28 cellular contexts compared by ENCODE assay signal in the genomic region with DNA sequence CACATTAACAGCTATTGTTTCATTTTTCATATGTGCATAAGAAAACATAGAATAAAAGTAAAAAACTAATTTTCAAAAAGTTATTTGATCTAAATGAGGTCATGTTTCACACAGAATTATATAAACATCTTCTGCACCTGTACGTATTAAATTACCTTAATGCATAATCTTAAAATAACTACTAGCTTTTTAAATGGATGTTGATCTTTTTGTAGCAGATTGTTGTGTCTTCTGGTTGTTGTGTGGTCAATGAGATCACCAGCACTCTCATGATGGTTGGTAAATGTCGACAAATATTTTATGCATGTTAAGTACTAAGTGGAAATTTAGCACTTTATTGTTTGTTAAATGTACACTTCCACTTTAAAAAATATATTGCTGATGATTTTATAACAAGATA.
"Had no signal": no experiment of that assay in that cellular context is flagged by ENCODE, and none has a peak within 500 bp of the region (broad histone marks: within the 10 kb centered on the region; RNA-seq: fewer than 3 reads in every experiment).

No MANE protein-coding gene starts in this region.

- FAIRE-seq: frontal cortex had no signal

- H3K4me1 Mint-ChIP-seq: brain, endodermal cell had no signal

- H3K4me3 Mint-ChIP-seq: activated CD4-positive, alpha-beta memory T cell treated with anti-CD3 and anti-CD28 coated beads for 36 hours; activated CD4-positive, alpha-beta T cell treated with anti-CD3 and anti-CD28 coated beads for 36 hours; activated CD4-positive, alpha-beta T cell treated with anti-CD3 and anti-CD28 coated beads, Interleukin-2, amount 10 ng/mL, durations not matched to agents 24 days and 14 days; activated naive CD4-positive, alpha-beta T cell treated with anti-CD3 and anti-CD28 coated beads, Interleukin-2, amount 10 ng/mL, durations not matched to agents 7 days and 5 days; activated naive CD8-positive, alpha-beta T cell treated with anti-CD3 and anti-CD28 coated beads, Interleukin-2, amount 10 ng/mL, durations not matched to agents 7 days and 5 days; activated T-cell treated with anti-CD3 and anti-CD28 coated beads, Interleukin-2, amount 50 U/mL, for 24 hours; activated T-cell treated with anti-CD3 and anti-CD28 coated beads, Interleukin-2, amount 50 U/mL, for 72 hours; brain; endodermal cell had no signal

- H3K9me3 Mint-ChIP-seq: activated CD4-positive, alpha-beta memory T cell treated with anti-CD3 and anti-CD28 coated beads for 36 hours; activated CD4-positive, alpha-beta T cell treated with anti-CD3 and anti-CD28 coated beads, Interleukin-2, amount 10 ng/mL, durations not matched to agents 24 days and 14 days; activated naive CD4-positive, alpha-beta T cell treated with anti-CD3 and anti-CD28 coated beads, Interleukin-2, amount 10 ng/mL, durations not matched to agents 7 days and 5 days; activated naive CD4-positive, alpha-beta T cell treated with anti-CD3 and anti-CD28 coated beads, Interleukin-2, amount 50 U/mL, for 72 hours; activated naive CD8-positive, alpha-beta T cell treated with anti-CD3 and anti-CD28 coated beads, Interleukin-2, amount 10 ng/mL, durations not matched to agents 7 days and 5 days; activated T-cell treated with anti-CD3 and anti-CD28 coated beads, Interleukin-2, amount 50 U/mL, for 24 hours; activated T-cell treated with anti-CD3 and anti-CD28 coated beads, Interleukin-2, amount 50 U/mL, for 72 hours; brain; endodermal cell had no signal

- H3K4me1 ChIP-seq: ascending aorta, breast epithelium, colonic mucosa had no signal

- ATAC-seq: activated CD4-positive, alpha-beta T cell treated with anti-CD3 and anti-CD28 coated beads for 36 hours; activated naive CD4-positive, alpha-beta T cell treated with anti-CD3 and anti-CD28 coated beads, Interleukin-2, amount 50 U/mL, for 72 hours; activated T-cell treated with anti-CD3 and anti-CD28 coated beads, Interleukin-2, amount 50 U/mL, for 72 hours; esophagus mucosa had no signal

- DNase-seq: activated CD4-positive, alpha-beta memory T cell treated with anti-CD3 and anti-CD28 coated beads for 36 hours; activated CD4-positive, alpha-beta T cell treated with anti-CD3 and anti-CD28 coated beads for 36 hours; activated CD4-positive, alpha-beta T cell treated with anti-CD3 and anti-CD28 coated beads, Interleukin-2, amount 10 ng/mL, durations not matched to agents 24 days and 14 days; activated CD4-positive, CD25-positive, alpha-beta regulatory T cell; activated CD4-positive, CD25-positive, alpha-beta regulatory T cell treated with anti-CD3 and anti-CD28 coated beads, Interleukin-2, amount 50 U/mL, for 72 hours; activated CD8-positive, alpha-beta memory T cell treated with anti-CD3 and anti-CD28 coated beads, Interleukin-2, amount 50 U/mL, for 48 hours; activated gamma-delta T cell; activated naive CD4-positive, alpha-beta T cell; activated naive CD4-positive, alpha-beta T cell treated with anti-CD3 and anti-CD28 coated beads, Interleukin-2, amount 10 ng/mL, durations not matched to agents 7 days and 5 days; activated naive CD8-positive, alpha-beta T cell treated with anti-CD3 and anti-CD28 coated beads, Interleukin-2, amount 10 ng/mL, durations not matched to agents 7 days and 5 days; activated T-cell treated with anti-CD3 and anti-CD28 coated beads for 4 hours; activated T-cell treated with anti-CD3 and anti-CD28 coated beads, Interleukin-2, amount 50 U/mL, for 24 hours; activated T-cell treated with anti-CD3 and anti-CD28 coated beads, Interleukin-2, amount 50 U/mL, for 72 hours; central memory CD4-positive, alpha-beta T cell; cerebellar nuclear complex; colonic mucosa; effector CD8-positive, alpha-beta T cell; endodermal cell; foreskin fibroblast; head of caudate nucleus; T-helper 2 cell had no signal

- H3K4me3 ChIP-seq: ascending aorta, breast epithelium, cardiac muscle cell, colonic mucosa had no signal

- H3K36me3 ChIP-seq: breast epithelium had no signal

- H3K27me3 Mint-ChIP-seq: activated CD4-positive, alpha-beta memory T cell treated with anti-CD3 and anti-CD28 coated beads for 36 hours; activated CD4-positive, alpha-beta T cell treated with anti-CD3 and anti-CD28 coated beads for 36 hours; activated CD4-positive, alpha-beta T cell treated with anti-CD3 and anti-CD28 coated beads, Interleukin-2, amount 10 ng/mL, durations not matched to agents 24 days and 14 days; activated naive CD4-positive, alpha-beta T cell treated with anti-CD3 and anti-CD28 coated beads, Interleukin-2, amount 10 ng/mL, durations not matched to agents 7 days and 5 days; activated naive CD8-positive, alpha-beta T cell treated with anti-CD3 and anti-CD28 coated beads, Interleukin-2, amount 10 ng/mL, durations not matched to agents 7 days and 5 days; activated T-cell treated with anti-CD3 and anti-CD28 coated beads, Interleukin-2, amount 50 U/mL, for 24 hours; brain had no signal

- H3K9me3 ChIP-seq: ascending aorta, breast epithelium, colonic mucosa had no signal

- H3K27ac Mint-ChIP-seq: activated CD4-positive, alpha-beta memory T cell treated with anti-CD3 and anti-CD28 coated beads for 36 hours; activated CD4-positive, alpha-beta T cell treated with anti-CD3 and anti-CD28 coated beads for 36 hours; activated CD4-positive, alpha-beta T cell treated with anti-CD3 and anti-CD28 coated beads, Interleukin-2, amount 10 ng/mL, durations not matched to agents 24 days and 14 days; activated naive CD4-positive, alpha-beta T cell treated with anti-CD3 and anti-CD28 coated beads, Interleukin-2, amount 10 ng/mL, durations not matched to agents 7 days and 5 days; activated naive CD4-positive, alpha-beta T cell treated with anti-CD3 and anti-CD28 coated beads, Interleukin-2, amount 50 U/mL, for 72 hours; activated naive CD8-positive, alpha-beta T cell treated with anti-CD3 and anti-CD28 coated beads, Interleukin-2, amount 10 ng/mL, durations not matched to agents 7 days and 5 days; activated T-cell treated with anti-CD3 and anti-CD28 coated beads, Interleukin-2, amount 50 U/mL, for 24 hours; activated T-cell treated with anti-CD3 and anti-CD28 coated beads, Interleukin-2, amount 50 U/mL, for 72 hours; brain; endodermal cell had no signal

- H3K27ac ChIP-seq: ascending aorta, breast epithelium, cardiac muscle cell, colonic mucosa had no signal

- H3K27me3 ChIP-seq: ascending aorta, breast epithelium, cardiac muscle cell, colonic mucosa had no signal
